Comparison of ENCODE assay signal across 1 cellular context in the genomic region with DNA sequence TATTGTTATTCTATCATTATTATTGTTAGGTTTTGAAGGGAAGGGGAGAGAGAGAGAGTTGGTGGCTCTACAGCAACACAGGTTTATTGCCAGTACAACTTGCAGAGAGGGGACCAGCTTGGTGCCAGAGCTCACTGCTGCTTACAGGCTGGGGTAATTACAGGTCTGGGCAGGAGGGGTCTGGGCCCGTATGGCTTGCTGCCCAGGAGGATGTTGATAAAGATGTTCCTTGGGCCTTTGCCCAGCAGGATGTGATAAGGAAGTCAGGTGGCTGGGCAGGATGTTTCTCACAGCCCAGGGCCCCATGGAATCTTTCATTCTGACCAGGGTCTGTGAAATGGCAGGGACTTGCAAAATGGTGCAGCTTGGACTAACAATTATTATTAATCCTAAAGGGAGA.
TF ChIP-seq lines count a peak whose summit lies in the region.

No MANE protein-coding gene starts in this region.

TF ChIP-seq in GM23338, 12 proteins besides CTCF, POLR2A, EP300 and RAD21 (continued from another document):
- TF ChIP-seq, protein P1, sequence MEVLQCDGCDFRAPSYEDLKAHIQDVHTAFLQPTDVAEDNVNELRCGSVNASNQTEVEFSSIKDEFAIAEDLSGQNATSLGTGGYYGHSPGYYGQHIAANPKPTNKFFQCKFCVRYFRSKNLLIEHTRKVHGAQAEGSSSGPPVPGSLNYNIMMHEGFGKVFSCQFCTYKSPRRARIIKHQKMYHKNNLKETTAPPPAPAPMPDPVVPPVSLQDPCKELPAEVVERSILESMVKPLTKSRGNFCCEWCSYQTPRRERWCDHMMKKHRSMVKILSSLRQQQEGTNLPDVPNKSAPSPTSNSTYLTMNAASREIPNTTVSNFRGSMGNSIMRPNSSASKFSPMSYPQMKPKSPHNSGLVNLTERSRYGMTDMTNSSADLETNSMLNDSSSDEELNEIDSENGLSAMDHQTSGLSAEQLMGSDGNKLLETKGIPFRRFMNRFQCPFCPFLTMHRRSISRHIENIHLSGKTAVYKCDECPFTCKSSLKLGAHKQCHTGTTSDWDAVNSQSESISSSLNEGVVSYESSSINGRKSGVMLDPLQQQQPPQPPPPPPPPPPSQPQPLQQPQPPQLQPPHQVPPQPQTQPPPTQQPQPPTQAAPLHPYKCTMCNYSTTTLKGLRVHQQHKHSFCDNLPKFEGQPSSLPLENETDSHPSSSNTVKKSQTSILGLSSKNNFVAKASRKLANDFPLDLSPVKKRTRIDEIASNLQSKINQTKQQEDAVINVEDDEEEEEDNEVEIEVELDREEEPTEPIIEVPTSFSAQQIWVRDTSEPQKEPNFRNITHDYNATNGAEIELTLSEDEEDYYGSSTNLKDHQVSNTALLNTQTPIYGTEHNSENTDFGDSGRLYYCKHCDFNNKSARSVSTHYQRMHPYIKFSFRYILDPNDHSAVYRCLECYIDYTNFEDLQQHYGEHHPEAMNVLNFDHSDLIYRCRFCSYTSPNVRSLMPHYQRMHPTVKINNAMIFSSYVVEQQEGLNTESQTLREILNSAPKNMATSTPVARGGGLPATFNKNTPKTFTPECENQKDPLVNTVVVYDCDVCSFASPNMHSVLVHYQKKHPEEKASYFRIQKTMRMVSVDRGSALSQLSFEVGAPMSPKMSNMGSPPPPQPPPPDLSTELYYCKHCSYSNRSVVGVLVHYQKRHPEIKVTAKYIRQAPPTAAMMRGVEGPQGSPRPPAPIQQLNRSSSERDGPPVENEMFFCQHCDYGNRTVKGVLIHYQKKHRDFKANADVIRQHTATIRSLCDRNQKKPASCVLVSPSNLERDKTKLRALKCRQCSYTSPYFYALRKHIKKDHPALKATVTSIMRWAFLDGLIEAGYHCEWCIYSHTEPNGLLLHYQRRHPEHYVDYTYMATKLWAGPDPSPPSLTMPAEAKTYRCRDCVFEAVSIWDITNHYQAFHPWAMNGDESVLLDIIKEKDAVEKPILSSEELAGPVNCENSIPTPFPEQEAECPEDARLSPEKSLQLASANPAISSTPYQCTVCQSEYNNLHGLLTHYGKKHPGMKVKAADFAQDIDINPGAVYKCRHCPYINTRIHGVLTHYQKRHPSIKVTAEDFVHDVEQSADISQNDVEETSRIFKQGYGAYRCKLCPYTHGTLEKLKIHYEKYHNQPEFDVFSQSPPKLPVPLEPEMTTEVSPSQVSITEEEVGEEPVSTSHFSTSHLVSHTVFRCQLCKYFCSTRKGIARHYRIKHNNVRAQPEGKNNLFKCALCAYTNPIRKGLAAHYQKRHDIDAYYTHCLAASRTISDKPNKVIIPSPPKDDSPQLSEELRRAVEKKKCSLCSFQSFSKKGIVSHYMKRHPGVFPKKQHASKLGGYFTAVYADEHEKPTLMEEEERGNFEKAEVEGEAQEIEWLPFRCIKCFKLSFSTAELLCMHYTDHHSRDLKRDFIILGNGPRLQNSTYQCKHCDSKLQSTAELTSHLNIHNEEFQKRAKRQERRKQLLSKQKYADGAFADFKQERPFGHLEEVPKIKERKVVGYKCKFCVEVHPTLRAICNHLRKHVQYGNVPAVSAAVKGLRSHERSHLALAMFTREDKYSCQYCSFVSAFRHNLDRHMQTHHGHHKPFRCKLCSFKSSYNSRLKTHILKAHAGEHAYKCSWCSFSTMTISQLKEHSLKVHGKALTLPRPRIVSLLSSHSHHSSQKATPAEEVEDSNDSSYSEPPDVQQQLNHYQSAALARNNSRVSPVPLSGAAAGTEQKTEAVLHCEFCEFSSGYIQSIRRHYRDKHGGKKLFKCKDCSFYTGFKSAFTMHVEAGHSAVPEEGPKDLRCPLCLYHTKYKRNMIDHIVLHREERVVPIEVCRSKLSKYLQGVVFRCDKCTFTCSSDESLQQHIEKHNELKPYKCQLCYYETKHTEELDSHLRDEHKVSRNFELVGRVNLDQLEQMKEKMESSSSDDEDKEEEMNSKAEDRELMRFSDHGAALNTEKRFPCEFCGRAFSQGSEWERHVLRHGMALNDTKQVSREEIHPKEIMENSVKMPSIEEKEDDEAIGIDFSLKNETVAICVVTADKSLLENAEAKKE (CRISPR knock-in tag; IDR thresholded peaks at IDR 0.05) = no peak
- TF ChIP-seq CREB1 (CRISPR knock-in tag; IDR thresholded peaks at IDR 0.05; ENCODE audit: low read depth) (no peak), EZH2phosphoT487 (IDR thresholded peaks at IDR 0.05; ENCODE audit: unreplicated experiment) (no peak), POLR2AphosphoS5 (IDR thresholded peaks at IDR 0.05; ENCODE audit: low read depth) (no peak), ZNF331 (CRISPR knock-in tag; IDR thresholded peaks at IDR 0.05; ENCODE audit: low read depth) (no peak), STAT1 (IDR thresholded peaks at IDR 0.05; ENCODE audit: unreplicated experiment) (no peak), REST (IDR thresholded peaks at IDR 0.05; ENCODE audit: unreplicated experiment) (no peak), ETS1 (IDR thresholded peaks at IDR 0.05) (no peak)
TF ChIP-seq in GM23338: peak in this region for 0.
